Comparison of ENCODE assay signal across 10 cellular contexts in genomic region chrX:41779058-41779564, GRCh38. TPM values are rescaled to one million over a fixed set of nuclear protein-coding genes. Genes with fewer than 3 reads are reported as not detected.
DNase-seq lines count a peak whose midpoint lies in the region; TF ChIP-seq lines count a peak whose summit lies in the region.
"Had no signal": no experiment of that assay in that cellular context is flagged by ENCODE, and none has a peak within 500 bp of the region (broad histone marks: within the 10 kb centered on the region; RNA-seq: fewer than 3 reads in every experiment).

No MANE protein-coding gene starts in this region.

- no peak overlapping the region for H3K27ac ChIP-seq in esophagus muscularis mucosa (replicated peaks in 1 of 4)

- H3K27ac Mint-ChIP-seq in chondrocyte (ENCODE audit: unreplicated experiment), result peak overlapping the region; percentile 27

- peaks cover 0 to 16% (median 6%) of the 10 kb centered on the region in 4 donors for H3K4me1 ChIP-seq in esophagus muscularis mucosa

- 15% methylated on average over 1 of the region's 1 CpG for WGBS in esophagus muscularis mucosa

- H3K27me3 Mint-ChIP-seq in chondrocyte (ENCODE audit: low read depth), result no peaks in the 10 kb centered on the region

- no peaks in the 10 kb centered on the region for H3K27me3 ChIP-seq in esophagus muscularis mucosa

- no peaks in the 10 kb centered on the region for H3K9me3 ChIP-seq in esophagus muscularis mucosa

- no peak for TF ChIP-seq POLR2A in esophagus muscularis mucosa (IDR thresholded peaks at IDR 0.05; ENCODE audit: low read depth)

- no peak for TF ChIP-seq EP300 in esophagus muscularis mucosa (IDR thresholded peaks at IDR 0.05)

- H3K4me3 Mint-ChIP-seq in chondrocyte (ENCODE audit: unreplicated experiment), result no peak overlapping the region

- H3K4me3 ChIP-seq in retinal pigment epithelial cell (ENCODE audit: low read length) (no peak overlapping the region), esophagus muscularis mucosa (no peak overlapping the region)

- DNase-seq in NCI-H1417 (lab: John Stamatoyannopoulos, UW) (peak in 2 of 3 experiments; percentile 34 to 81), NCI-H1417 treated with DMSO at 0.1 percent for 48 hours (lab: John Stamatoyannopoulos, UW) (no peak), NCI-H446 treated with DMSO at 0.1 percent for 48 hours (lab: John Stamatoyannopoulos, UW) (peak; percentile 34), chondrocyte (ENCODE audit: low spot score) (no peak), retinal pigment epithelial cell (ENCODE audit: low read depth) (peak; percentile 51), epidermal melanocyte (ENCODE audit: insufficient read length, low spot score) (no peak), GOT3 (lab: John Stamatoyannopoulos, UW) (no peak), esophagus muscularis mucosa (ENCODE audit: extremely low spot score) (no peak)
- DNase-seq: NCI-H1436 treated with DMSO at 0.1 percent for 48 hours had no signal

- H3K36me3 ChIP-seq in esophagus muscularis mucosa, result no peaks in the 10 kb centered on the region

- intact Hi-C loops in esophagus muscularis mucosa (cut with DNase I), result loop anchor here (5.0 kb wide), 1 partner anchor 1973 kb away; no protein-coding TSS in a partner anchor

- no peaks in the 10 kb centered on the region for H3K9me3 Mint-ChIP-seq in chondrocyte (ENCODE audit: low read depth)

- peaks cover 17% of the 10 kb centered on the region for H3K4me1 Mint-ChIP-seq in chondrocyte (ENCODE audit: low read depth)

- no peak for TF ChIP-seq CTCF in chondrocyte (IDR thresholded peaks at IDR 0.05)
- TF ChIP-seq CTCF in retinal pigment epithelial cell (conservative IDR thresholded peaks at IDR 0.05; ENCODE audit: low read depth, low read length), result no peak
- no peak for TF ChIP-seq CTCF in esophagus muscularis mucosa (IDR thresholded peaks at IDR 0.05)

- no peaks in the 10 kb centered on the region for H3K36me3 Mint-ChIP-seq in chondrocyte (ENCODE audit: low read depth)

RNA-seq across cellular contexts. Expression of gene GPR82, which starts 55.1 kb away (rescaled TPM):
- total RNA-seq in chondrocyte (not detected in 3 replicates), esophagus muscularis mucosa (under 1 TPM in 3 of 4 donors, not detected in 1; 0.13 to 0.42 (median 0.34) TPM)
- total RNA-seq: cardiac septum had no signal

Comparison
In these comparisons a context has a peak if more than half of its experiments do, and no peak if none do; other contexts are left out.
1. DNase-seq: peak in NCI-H1417 (2 of 3), NCI-H446 treated with DMSO at 0.1 percent for 48 hours (single experiment) and retinal pigment epithelial cell (single experiment); none in NCI-H1417 treated with DMSO at 0.1 percent for 48 hours (single experiment), chondrocyte (single experiment), epidermal melanocyte (single experiment), GOT3 (single experiment) and esophagus muscularis mucosa (single experiment).